In the genomic region with DNA sequence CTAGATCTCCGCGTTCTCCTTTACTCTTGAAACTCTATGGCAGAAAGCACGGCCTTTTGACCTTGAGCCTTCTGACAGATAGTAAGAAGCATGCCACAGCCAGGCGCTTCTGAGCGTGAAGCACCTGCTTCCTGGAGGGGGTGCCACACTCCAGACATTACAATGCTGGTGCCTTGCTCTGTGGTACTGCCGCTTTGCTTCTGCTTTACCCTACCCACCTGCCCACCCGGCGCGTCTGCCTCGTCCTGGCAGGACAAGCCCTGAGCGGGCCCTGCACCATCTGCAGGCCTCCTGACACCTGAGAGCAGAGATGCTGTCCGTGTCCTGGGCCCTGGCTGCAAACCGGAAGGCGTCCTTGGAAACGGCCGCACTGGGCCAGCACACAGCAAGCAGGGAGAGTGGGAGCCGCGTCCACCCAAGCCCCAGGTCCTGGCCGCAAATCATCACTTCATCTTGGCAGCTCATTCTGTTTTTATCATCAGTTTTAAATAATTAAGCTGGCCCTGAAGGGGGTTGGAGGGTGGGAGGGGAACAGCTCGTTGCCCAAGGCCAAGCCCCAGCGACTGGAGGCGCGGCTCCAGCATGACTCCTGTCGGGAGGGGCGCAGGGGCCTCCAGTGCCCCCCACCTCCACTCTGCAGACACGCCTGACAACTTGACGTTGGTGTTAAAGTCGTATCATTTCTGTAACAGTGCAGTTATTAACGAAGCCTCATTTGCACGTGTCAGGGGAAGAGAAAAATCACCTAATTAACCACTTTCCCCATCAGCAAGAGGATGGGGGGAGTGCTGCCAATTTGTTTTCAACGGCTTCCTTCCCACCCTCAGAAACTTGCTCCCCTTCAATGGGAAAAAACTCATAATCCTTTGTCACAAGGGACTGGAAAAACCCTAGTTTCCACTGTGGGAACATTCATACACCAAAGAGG, we compare ENCODE assay signal across 9 cellular contexts.
DNase-seq lines count a peak whose midpoint lies in the region; ATAC-seq and TF ChIP-seq lines count a peak whose summit lies in the region.
"Had no signal": no experiment of that assay in that cellular context is flagged by ENCODE, and none has a peak within 500 bp of the region (broad histone marks: within the 10 kb centered on the region; RNA-seq: fewer than 3 reads in every experiment).

No MANE protein-coding gene starts in this region.

- DNase-seq in NCI-H345 (lab: John Stamatoyannopoulos, UW) = peak; percentile 17
- DNase-seq in NCI-H345 treated with DMSO at 0.1 percent for 48 hours (lab: John Stamatoyannopoulos, UW; ENCODE audit: unreplicated experiment) = no peak
- peak; percentile 77 for DNase-seq in H7
- peak; percentile 69 for DNase-seq in SK-N-SH
- DNase-seq in neural progenitor cell (ENCODE audit: low spot score) = no peak
- DNase-seq in AG08395 (ENCODE audit: low spot score) = no peak
- DNase-seq in amygdala (lab: John Stamatoyannopoulos, UW) = no peak

- CTCF ChIA-PET in SK-N-SH (lab: Yijun Ruan, JAX) = interaction anchor here (0.7 to 2.8 kb wide), 13 partner anchors 15 to 522 kb away, joined by 3 to 10 read pairs (median 4); no protein-coding TSS in a partner anchor

- H3K9ac ChIP-seq in SK-N-SH (no peak overlapping the region), neural progenitor cell (no peak overlapping the region)
- H3K9ac ChIP-seq: KMS-11 had no signal

- H4K20me1 ChIP-seq in SK-N-SH (ENCODE audit: insufficient read depth) (no peaks in the 10 kb centered on the region), neural progenitor cell (ENCODE audit: low read depth) (no peaks in the 10 kb centered on the region)

- H2AFZ ChIP-seq in SK-N-SH (ENCODE audit: low read depth) = no peak overlapping the region
- H2AFZ ChIP-seq in neural progenitor cell (replicated peaks) = no peak overlapping the region

- H3K9me3 Mint-ChIP-seq in neural progenitor cell = no peaks in the 10 kb centered on the region

- H3K9me3 ChIP-seq in SK-N-SH (no peaks in the 10 kb centered on the region), neural progenitor cell (ENCODE audit: low read depth) (no peaks in the 10 kb centered on the region)

- H3K4me3 ChIP-seq in H7 (ENCODE audit: insufficient read depth, low read depth, low read length) (no peak overlapping the region), SK-N-SH (ENCODE audit: low read depth in 2 of 2, low read length in 1 of 2) (no peak overlapping the region), neural progenitor cell (no peak overlapping the region)

- peaks cover 58% of the 10 kb centered on the region for H3K4me1 Mint-ChIP-seq in neural progenitor cell

- H3K4me2 ChIP-seq in SK-N-SH (no peak overlapping the region), neural progenitor cell (no peak overlapping the region)
- H3K4me2 ChIP-seq: KMS-11 had no signal

- TF ChIP-seq CTCF in SK-N-SH (IDR thresholded peaks at IDR 0.05) (no peak; the same call in 1 of the 2 replicates), neural progenitor cell (IDR thresholded peaks at IDR 0.05) (no peak)

- TF ChIP-seq EP300 in SK-N-SH (IDR thresholded peaks at IDR 0.05; ENCODE audit: borderline replicate concordance in 1 of 2, low read depth in 1 of 2, low read length in 1 of 2) = no peak

- H3K79me2 ChIP-seq in SK-N-SH (ENCODE audit: insufficient read depth) = no peaks in the 10 kb centered on the region; the same call in 1 of the 2 replicates
- no peaks in the 10 kb centered on the region for H3K79me2 ChIP-seq in neural progenitor cell (ENCODE audit: low read depth)

- H3K4me1 ChIP-seq in SK-N-SH (ENCODE audit: control insufficient read depth in 1 of 2, insufficient read depth in 2 of 2, low read depth in 1 of 2, low read length in 1 of 2) (peaks cover 25 to 57% of the 10 kb centered on the region in 2 experiments), neural progenitor cell (peaks cover 18% of the 10 kb centered on the region)

- POLR2A ChIA-PET in SK-N-SH (lab: Yijun Ruan, JAX) = no interaction called here

- H3F3A ChIP-seq in SK-N-SH (replicated peaks; ENCODE audit: insufficient read depth) (no peaks in the 10 kb centered on the region), neural progenitor cell (ENCODE audit: low read depth) (no peaks in the 10 kb centered on the region)

- H3K27ac ChIP-seq in SK-N-SH (ENCODE audit: low read depth in 2 of 2, low read length in 1 of 2) (peak overlapping the region in 1 of 2 experiments; percentile 36; a peak in 1 of 4 replicates), neural progenitor cell (no peak overlapping the region)
- H3K27ac ChIP-seq: KMS-11 had no signal

- H3K27me3 Mint-ChIP-seq in neural progenitor cell (ENCODE audit: insufficient read depth, low read depth) = peaks cover 7% of the 10 kb centered on the region

- 91% methylated on average over 31 of the region's 31 CpGs for WGBS in SK-N-SH (ENCODE audit: low lambda C conversion rate)

- H3K27ac Mint-ChIP-seq in neural progenitor cell = peak overlapping the region; percentile 85

- TF ChIP-seq RAD21 in SK-N-SH (IDR thresholded peaks at IDR 0.05; ENCODE audit: low read length) = peak; percentile 55

- peaks cover 7% of the 10 kb centered on the region for H3K36me3 Mint-ChIP-seq in neural progenitor cell

- ATAC-seq in HG03442 (IDR thresholded peaks at IDR 0.05; ENCODE audit: unreplicated experiment) = no peak

- no peak overlapping the region for H3K4me3 Mint-ChIP-seq in neural progenitor cell

- H3K27me3 ChIP-seq in H7 (ENCODE audit: control insufficient read depth, insufficient read depth, low read length) = no peaks in the 10 kb centered on the region
- H3K27me3 ChIP-seq in SK-N-SH (ENCODE audit: insufficient read depth) = no peaks in the 10 kb centered on the region
- no peaks in the 10 kb centered on the region for H3K27me3 ChIP-seq in neural progenitor cell

- H3K36me3 ChIP-seq in H7 (replicated peaks; ENCODE audit: control insufficient read depth, insufficient read depth, low read length) = no peaks in the 10 kb centered on the region
- no peaks in the 10 kb centered on the region for H3K36me3 ChIP-seq in SK-N-SH (replicated peaks in 1 of 2; ENCODE audit: control insufficient read depth in 1 of 2, insufficient read depth in 2 of 2, low read length in 1 of 2)
- H3K36me3 ChIP-seq in neural progenitor cell = no peaks in the 10 kb centered on the region

- no peaks in the 10 kb centered on the region for H3K9me2 ChIP-seq in SK-N-SH

TF ChIP-seq in SK-N-SH, 30 proteins besides CTCF, POLR2A, EP300 and RAD21:
- TF ChIP-seq SMC3 (IDR thresholded peaks at IDR 0.05; ENCODE audit: low read depth, low read length) (0 out of 2 replicates have a peak, but pooled peaks have one; percentile 16), TAF1 (IDR thresholded peaks at IDR 0.05; ENCODE audit: borderline replicate concordance, low read depth, low read length) (no peak)

Comparison
In these comparisons a context has a peak if more than half of its experiments do, and no peak if none do; other contexts are left out.
1. DNase-seq: peak in NCI-H345 (single experiment), H7 (single experiment) and SK-N-SH (single experiment); none in NCI-H345 treated with DMSO at 0.1 percent for 48 hours (single experiment), neural progenitor cell (single experiment), AG08395 (single experiment) and amygdala (0 of 56).